8 cellular contexts compared by ENCODE assay signal in the genomic region with DNA sequence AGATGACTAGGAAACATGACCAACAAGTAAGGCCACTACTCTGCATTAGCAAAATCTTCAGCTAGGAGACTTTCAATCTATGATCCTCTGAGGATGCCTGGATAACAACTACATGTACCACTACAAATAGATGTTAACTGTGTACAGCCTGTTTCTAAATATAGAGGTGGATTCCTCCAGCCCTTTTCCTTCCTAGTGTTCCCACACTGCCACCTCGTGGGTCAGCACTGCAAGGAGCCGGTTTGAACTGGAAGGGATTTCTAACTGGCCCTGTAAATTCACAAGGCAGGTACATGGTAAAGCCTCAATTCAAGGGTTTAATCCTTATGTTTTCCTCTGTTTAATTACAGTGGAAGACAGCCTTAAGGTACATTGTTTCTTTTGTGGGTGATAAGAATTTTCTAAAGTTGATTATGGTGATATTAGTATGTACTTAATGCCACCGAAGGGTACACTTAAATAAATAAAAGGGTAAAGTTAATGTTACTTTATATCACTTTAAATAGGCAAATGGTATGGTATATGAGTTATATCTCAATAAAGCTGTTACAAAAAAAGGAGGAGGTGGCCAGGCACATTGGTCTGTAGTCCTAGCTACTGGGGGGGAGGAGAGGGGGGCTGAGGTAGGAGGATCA. TPM values are rescaled to one million over a fixed set of nuclear protein-coding genes. Genes with fewer than 3 reads are reported as not detected.
DNase-seq lines count a peak whose midpoint lies in the region; ATAC-seq and TF ChIP-seq lines count a peak whose summit lies in the region.

No MANE protein-coding gene starts in this region.

- DNase-seq in CD4-positive, CD25-positive, alpha-beta regulatory T cell = peak; percentile 14 to 57 (median 15)
- peak; percentile 27 for DNase-seq in GOT3 (lab: John Stamatoyannopoulos, UW)
- DNase-seq in NCI-H2107 treated with DMSO at 0.1 percent for 48 hours (lab: John Stamatoyannopoulos, UW; ENCODE audit: unreplicated experiment) = peak; percentile 86
- DNase-seq in WERI-Rb-1 = peak; percentile 91
- no peak for DNase-seq in epithelial cell of proximal tubule (ENCODE audit: low read depth)
- DNase-seq in mucosa of descending colon = peak in 2 of 3 donors; percentile 70 to 78
- peak; percentile 28 to 54 for DNase-seq in tibial nerve (ENCODE audit: low spot score in 2 of 2)

- no peak overlapping the region for H3K4me3 Mint-ChIP-seq in CD4-positive, CD25-positive, alpha-beta regulatory T cell

- H3K9me3 ChIP-seq in CD4-positive, CD25-positive, alpha-beta regulatory T cell (ENCODE audit: control insufficient read depth in 2 of 2, low read length in 2 of 2) = no peaks in the 10 kb centered on the region
- H3K9me3 ChIP-seq in WERI-Rb-1 (ENCODE audit: severe bottlenecking) (no peaks in the 10 kb centered on the region), mucosa of descending colon (no peaks in the 10 kb centered on the region), tibial nerve (no peaks in the 10 kb centered on the region)

- intact Hi-C loops in mucosa of descending colon (cut with DNase I, micrococcal nuclease) = loop anchor here in 1 of 2 donors (10.0 kb wide), 1 partner anchor 1338 kb away; the partner anchor contains the start of gene KIF26B

- no peaks in the 10 kb centered on the region for H3K27me3 ChIP-seq in CD4-positive, CD25-positive, alpha-beta regulatory T cell (ENCODE audit: control insufficient read depth, insufficient read depth, low read length)
- no peaks in the 10 kb centered on the region for H3K27me3 ChIP-seq in WERI-Rb-1 (ENCODE audit: insufficient read depth, low read depth, severe bottlenecking)
- H3K27me3 ChIP-seq in tibial nerve = no peaks in the 10 kb centered on the region

- TF ChIP-seq CTCF in WERI-Rb-1 (IDR thresholded peaks at IDR 0.05; ENCODE audit: low read depth, low read length) = peak; percentile 75
- peak; percentile 94 for TF ChIP-seq CTCF in epithelial cell of proximal tubule (conservative IDR thresholded peaks at IDR 0.05; ENCODE audit: low read depth, low read length)
- peak; percentile 55 for TF ChIP-seq CTCF in mucosa of descending colon (IDR thresholded peaks at IDR 0.05)
- peak; percentile 53 to 81 (median 67) for TF ChIP-seq CTCF in tibial nerve (IDR thresholded peaks at IDR 0.05)

- TF ChIP-seq EP300 in tibial nerve (IDR thresholded peaks at IDR 0.05) = no peak

- peaks cover 7 to 29% (median 18%) of the 10 kb centered on the region in 4 donors for H3K4me1 Mint-ChIP-seq in CD4-positive, CD25-positive, alpha-beta regulatory T cell

- H3K4me3 ChIP-seq in CD4-positive, CD25-positive, alpha-beta regulatory T cell (ENCODE audit: low read depth, low read length) = no peak overlapping the region
- H3K4me3 ChIP-seq in WERI-Rb-1 (ENCODE audit: low read depth, low read length) (no peak overlapping the region), epithelial cell of proximal tubule (ENCODE audit: low read depth, low read length) (no peak overlapping the region), mucosa of descending colon (no peak overlapping the region), tibial nerve (no peak overlapping the region)

- H3K9me3 Mint-ChIP-seq in CD4-positive, CD25-positive, alpha-beta regulatory T cell = no peaks in the 10 kb centered on the region

- no peaks in the 10 kb centered on the region for H3K27me3 Mint-ChIP-seq in CD4-positive, CD25-positive, alpha-beta regulatory T cell

- H3K27ac Mint-ChIP-seq in CD4-positive, CD25-positive, alpha-beta regulatory T cell = no peak overlapping the region

- H3K4me1 ChIP-seq in CD4-positive, CD25-positive, alpha-beta regulatory T cell (ENCODE audit: control insufficient read depth, insufficient read depth, low read length, poor library complexity, severe bottlenecking) = peaks cover 2% of the 10 kb centered on the region
- no peaks in the 10 kb centered on the region for H3K4me1 ChIP-seq in mucosa of descending colon (ENCODE audit: low read depth)
- H3K4me1 ChIP-seq in tibial nerve = peaks cover 0 to 5% (median 2%) of the 10 kb centered on the region in 4 donors

- 29 to 33% methylated on average over 3 of the region's 3 CpGs for WGBS in tibial nerve, 2 donors

- no peak for ATAC-seq in CD4-positive, CD25-positive, alpha-beta regulatory T cell (ENCODE audit: low read depth in 2 of 2)
- peak; percentile 88 for ATAC-seq in mucosa of descending colon
- no peak for ATAC-seq in HG02588 (IDR thresholded peaks at IDR 0.05; ENCODE audit: unreplicated experiment)

- H3K36me3 ChIP-seq in CD4-positive, CD25-positive, alpha-beta regulatory T cell (ENCODE audit: control insufficient read depth, insufficient read depth, low read length) = no peaks in the 10 kb centered on the region
- no peaks in the 10 kb centered on the region for H3K36me3 ChIP-seq in WERI-Rb-1
- H3K36me3 ChIP-seq in mucosa of descending colon (ENCODE audit: low read depth) = no peaks in the 10 kb centered on the region
- H3K36me3 ChIP-seq in tibial nerve = no peaks in the 10 kb centered on the region

- TF ChIP-seq POLR2A in tibial nerve (IDR thresholded peaks at IDR 0.05) = no peak

- H3K27ac ChIP-seq in CD4-positive, CD25-positive, alpha-beta regulatory T cell (ENCODE audit: insufficient read depth, low read length, poor library complexity, severe bottlenecking) = no peak overlapping the region
- H3K27ac ChIP-seq in WERI-Rb-1 = peak overlapping the region; percentile 28
- H3K27ac ChIP-seq in tibial nerve = peak overlapping the region in 2 of 4 donors; percentile 25 to 49

- H3K36me3 Mint-ChIP-seq in CD4-positive, CD25-positive, alpha-beta regulatory T cell = peaks cover 9% of the 10 kb centered on the region

RNA-seq across cellular contexts. Expression of gene SMYD3, which starts 14.4 kb away (rescaled TPM):
- 36.6 TPM for total RNA-seq in CD4-positive, CD25-positive, alpha-beta regulatory T cell
- polyA plus RNA-seq in CD4-positive, CD25-positive, alpha-beta regulatory T cell = 10 to 100 TPM; 17.7 to 32.7 (median 25.1) TPM
- total RNA-seq in epithelial cell of proximal tubule (18.3 and 23.8 TPM in 2 replicates), mucosa of descending colon (10 to 100 TPM; 16.3 to 18.0 (median 16.4) TPM), tibial nerve (10 to 100 TPM; 22.2 to 30.3 (median 27.0) TPM)
